9 cellular contexts compared by ENCODE assay signal in the genomic region with DNA sequence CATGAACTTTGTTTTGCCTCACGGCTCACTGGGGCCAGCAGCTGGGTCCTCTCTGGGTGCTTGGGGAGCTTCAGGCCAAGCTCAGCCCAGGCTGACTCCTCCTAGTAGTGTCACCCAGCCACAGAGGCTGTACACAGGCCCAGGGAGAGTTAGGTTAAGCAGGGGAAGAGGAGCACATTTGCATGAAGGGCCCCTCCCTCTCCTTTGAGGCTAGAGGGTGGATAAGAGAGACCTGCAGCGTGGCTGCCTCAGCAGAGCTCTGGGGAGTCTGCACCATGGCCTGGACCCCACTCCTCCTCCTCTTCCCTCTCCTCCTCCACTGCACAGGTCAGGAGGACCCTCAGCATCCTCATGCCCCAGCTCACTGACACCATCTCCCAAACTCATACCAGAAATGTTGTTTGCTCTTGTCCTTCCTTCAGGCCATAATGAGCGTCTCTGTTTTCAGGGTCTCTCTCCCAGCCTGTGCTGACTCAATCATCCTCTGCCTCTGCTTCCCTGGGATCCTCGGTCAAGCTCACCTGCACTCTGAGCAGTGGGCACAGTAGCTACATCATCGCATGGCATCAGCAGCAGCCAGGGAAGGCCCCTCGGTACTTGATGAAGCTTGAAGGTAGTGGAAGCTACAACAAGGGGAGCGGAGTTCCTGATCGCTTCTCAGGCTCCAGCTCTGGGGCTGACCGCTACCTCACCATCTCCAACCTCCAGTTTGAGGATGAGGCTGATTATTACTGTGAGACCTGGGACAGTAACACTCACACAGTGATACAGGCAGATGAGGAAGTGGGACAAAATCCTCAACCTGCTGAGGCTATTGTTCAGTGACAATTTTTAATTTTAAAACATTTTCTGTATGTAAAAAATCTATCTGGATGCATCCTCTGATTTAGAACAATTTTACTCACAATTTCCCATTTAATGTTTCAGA.
DNase-seq lines count a peak whose midpoint lies in the region; ATAC-seq and TF ChIP-seq lines count a peak whose summit lies in the region.
"Had no signal": no experiment of that assay in that cellular context is flagged by ENCODE, and none has a peak within 500 bp of the region (broad histone marks: within the 10 kb centered on the region; RNA-seq: fewer than 3 reads in every experiment).

No MANE protein-coding gene starts in this region.

- H2AFZ ChIP-seq in SU-DHL-6 (ENCODE audit: low read depth, low read length, severe bottlenecking) (no peak overlapping the region), mammary epithelial cell (ENCODE audit: low read depth, low read length) (no peak overlapping the region)

- CTCF ChIA-PET in mammary epithelial cell (lab: Charles Lee; ENCODE audit: low non-redundant PET) = interaction anchor here (0.6 kb wide), 1 partner anchor 52 kb away, joined by 3 read pairs; no protein-coding TSS in a partner anchor

- no peak for TF ChIP-seq CTCF in SU-DHL-6 (IDR thresholded peaks at IDR 0.05; ENCODE audit: insufficient read depth, low read length, poor library complexity, severe bottlenecking)
- TF ChIP-seq CTCF in foreskin fibroblast (IDR thresholded peaks at IDR 0.05; ENCODE audit: low read depth, low read length) = no peak
- TF ChIP-seq CTCF in mammary epithelial cell (conservative IDR thresholded peaks at IDR 0.05 in 1 of 2, IDR thresholded peaks at IDR 0.05 in 1 of 2; ENCODE audit: extremely low read depth in 1 of 2, insufficient read depth in 1 of 2, low read depth in 1 of 2, low read length in 2 of 2) = no peak

- no peak for DNase-seq in NCI-H2227 (lab: John Stamatoyannopoulos, UW; ENCODE audit: unreplicated experiment)
- DNase-seq in foreskin fibroblast = no peak
- no peak for DNase-seq in putamen (ENCODE audit: low spot score)
- no peak for DNase-seq in mammary epithelial cell
- DNase-seq: activated effector memory CD4-positive, alpha-beta T cell treated with Interleukin-2 at 50 U/mL for 16 hours had no signal

- H3K79me2 ChIP-seq in SU-DHL-6 (ENCODE audit: insufficient read depth, low read length) (no peaks in the 10 kb centered on the region; the same call in 1 of the 2 replicates), mammary epithelial cell (ENCODE audit: insufficient read depth, low read length) (no peaks in the 10 kb centered on the region)

- H3K9me3 ChIP-seq in SU-DHL-6 (ENCODE audit: insufficient read depth, low read length) (no peaks in the 10 kb centered on the region), mammary epithelial cell (replicated peaks; ENCODE audit: insufficient read depth, low read length) (no peaks in the 10 kb centered on the region)

- intact Hi-C loops in mammary epithelial cell (cut with micrococcal nuclease) = no loop called here

- H4K20me1 ChIP-seq in SU-DHL-6 (ENCODE audit: low read depth, low read length) (no peaks in the 10 kb centered on the region), mammary epithelial cell (ENCODE audit: insufficient read depth, low read length) (no peaks in the 10 kb centered on the region)

- ATAC-seq in GM19463 (IDR thresholded peaks at IDR 0.05; ENCODE audit: unreplicated experiment) (peak; percentile 79), HG03060 (IDR thresholded peaks at IDR 0.05; ENCODE audit: low read depth, unreplicated experiment) (peak; percentile 64)

- peak; percentile 72 for TF ChIP-seq POLR2A in GM15510 (IDR thresholded peaks at IDR 0.05; ENCODE audit: borderline replicate concordance, extremely low read depth, insufficient read length)

- peak overlapping the region; percentile 100 for H3K27ac ChIP-seq in SU-DHL-6 (ENCODE audit: low read depth, low read length)
- no peak overlapping the region for H3K27ac ChIP-seq in mammary epithelial cell (ENCODE audit: insufficient read depth, low read depth, low read length)

- H3K36me3 ChIP-seq in SU-DHL-6 (ENCODE audit: low read length) (no peaks in the 10 kb centered on the region), mammary epithelial cell (ENCODE audit: insufficient read depth, low read length) (no peaks in the 10 kb centered on the region)

- H3K9ac ChIP-seq in SU-DHL-6 (ENCODE audit: low read length) (peak overlapping the region; percentile 67), mammary epithelial cell (ENCODE audit: insufficient read depth, low read length) (no peak overlapping the region)

- dilution Hi-C loops in mammary epithelial cell (cut with HindIII; ENCODE audit: low sequenced_read_pairs) = loop anchor here (5.0 kb wide), 3 partner anchors 35 to 105 kb away; no protein-coding TSS in a partner anchor

- no peaks in the 10 kb centered on the region for H3K4me1 ChIP-seq in mammary epithelial cell (ENCODE audit: insufficient read depth, low read length)

- H3K4me3 ChIP-seq in SU-DHL-6 (ENCODE audit: insufficient read depth, low read length, poor library complexity, severe bottlenecking) (peak overlapping the region; percentile 36), foreskin fibroblast (ENCODE audit: low read depth in 1 of 2, low read length in 2 of 2) (no peak overlapping the region), mammary epithelial cell (replicated peaks in 1 of 3; ENCODE audit: insufficient read depth in 1 of 3, low read depth in 2 of 3, low read length in 3 of 3) (no peak overlapping the region)

- WGBS in mammary epithelial cell (ENCODE audit: low coverage, missing lambda C conversion rate) = 81% methylated on average over 8 of the region's 9 CpGs

- in situ Hi-C loops in mammary epithelial cell (cut with MboI; ENCODE audit: low sequenced_read_pairs in 2 of 2) = no loop called here

- BruUV-seq in mammary epithelial cell (replicated peaks; lab: Mats Ljungman, UMichigan) = no TSS peak

- H3K9me2 ChIP-seq in SU-DHL-6 (replicated peaks; ENCODE audit: insufficient read depth, low read length) = no peaks in the 10 kb centered on the region

- H3K4me2 ChIP-seq in SU-DHL-6 (ENCODE audit: low read depth, low read length, poor library complexity, severe bottlenecking) (peak overlapping the region; percentile 93), mammary epithelial cell (ENCODE audit: insufficient read depth, low read depth, low read length) (no peak overlapping the region)

- H3K27me3 ChIP-seq in SU-DHL-6 (ENCODE audit: low read length) (no peaks in the 10 kb centered on the region), mammary epithelial cell (ENCODE audit: insufficient read depth, low read length) (no peaks in the 10 kb centered on the region)

- H3F3A ChIP-seq in SU-DHL-6 (ENCODE audit: insufficient read depth) = peaks cover 34% of the 10 kb centered on the region
